Comparison of ENCODE assay signal across 26 cellular contexts in genomic region chrX:20947411-20947912, GRCh38.
DNase-seq lines count a peak whose midpoint lies in the region; TF ChIP-seq lines count a peak whose summit lies in the region.
"Had no signal": no experiment of that assay in that cellular context is flagged by ENCODE, and none has a peak within 500 bp of the region (broad histone marks: within the 10 kb centered on the region; RNA-seq: fewer than 3 reads in every experiment).

No MANE protein-coding gene starts in this region.

- H2AFZ ChIP-seq in mammary epithelial cell (ENCODE audit: low read depth, low read length) = no peak overlapping the region

- no peak overlapping the region for H3K9ac ChIP-seq in mammary epithelial cell (ENCODE audit: insufficient read depth, low read length)
- no peak overlapping the region for H3K9ac ChIP-seq in endodermal cell (ENCODE audit: extremely low read depth, low read length, poor library complexity, severe bottlenecking)
- H3K9ac ChIP-seq in mesendoderm (ENCODE audit: low read length) = no peak overlapping the region

- TF ChIP-seq CTCF in mammary epithelial cell (conservative IDR thresholded peaks at IDR 0.05 in 1 of 2, IDR thresholded peaks at IDR 0.05 in 1 of 2; ENCODE audit: extremely low read depth in 1 of 2, insufficient read depth in 1 of 2, low read depth in 1 of 2, low read length in 2 of 2) (no peak), MCF 10A (IDR thresholded peaks at IDR 0.05; ENCODE audit: unreplicated experiment) (no peak), endodermal cell (conservative IDR thresholded peaks at IDR 0.05) (no peak), type B pancreatic cell (conservative IDR thresholded peaks at IDR 0.05) (no peak)

- CTCF ChIA-PET in mammary epithelial cell (lab: Charles Lee; ENCODE audit: low non-redundant PET) = no interaction called here
- CTCF ChIA-PET in MCF 10A (lab: Yijun Ruan, JAX) = interaction anchor here (1.4 kb wide), 1 partner anchor 13 kb away, joined by 4 read pairs; no protein-coding TSS in a partner anchor

- H3K4me2 ChIP-seq in mammary epithelial cell (ENCODE audit: insufficient read depth, low read depth, low read length) (peak overlapping the region; percentile 28), mesendoderm (ENCODE audit: low read length) (no peak overlapping the region)

- H3K27me3 Mint-ChIP-seq in MCF 10A (ENCODE audit: insufficient read depth, unreplicated experiment) (no peaks in the 10 kb centered on the region), endodermal cell (ENCODE audit: insufficient read depth) (peaks cover 2% of the 10 kb centered on the region), type B pancreatic cell (no peaks in the 10 kb centered on the region)
- H3K27me3 Mint-ChIP-seq: CD4-positive, alpha-beta T cell had no signal

- H3K36me3 ChIP-seq in mammary epithelial cell (ENCODE audit: insufficient read depth, low read length) = no peaks in the 10 kb centered on the region
- no peaks in the 10 kb centered on the region for H3K36me3 ChIP-seq in endodermal cell (ENCODE audit: control insufficient read depth, insufficient read depth, low read length)
- no peaks in the 10 kb centered on the region for H3K36me3 ChIP-seq in mesendoderm (ENCODE audit: control insufficient read depth, insufficient read depth, low read length)
- H3K36me3 ChIP-seq: heart right ventricle, MG63, stomach, tibial artery had no signal

- no peak overlapping the region for H3K18ac ChIP-seq in mesendoderm (ENCODE audit: low read length)

- H3K9me3 Mint-ChIP-seq in MCF 10A (ENCODE audit: unreplicated experiment) (no peaks in the 10 kb centered on the region), endodermal cell (no peaks in the 10 kb centered on the region), type B pancreatic cell (no peaks in the 10 kb centered on the region)
- H3K9me3 Mint-ChIP-seq: activated T-cell treated with anti-CD3 and anti-CD28 coated beads, Interleukin-2, amount 50 U/mL, for 4 hours; CD4-positive, alpha-beta T cell had no signal

- no peak overlapping the region for H2BK15ac ChIP-seq in mesendoderm (replicated peaks; ENCODE audit: low read depth)

- H3K9me3 ChIP-seq in mammary epithelial cell (replicated peaks; ENCODE audit: insufficient read depth, low read length) (no peaks in the 10 kb centered on the region), endodermal cell (ENCODE audit: control insufficient read depth, low read length) (no peaks in the 10 kb centered on the region)
- H3K9me3 ChIP-seq: heart right ventricle, MG63, stomach, tibial artery had no signal

- H3K4me1 Mint-ChIP-seq in MCF 10A (ENCODE audit: insufficient read depth, unreplicated experiment) (peaks cover 6% of the 10 kb centered on the region), endodermal cell (peaks cover 27% of the 10 kb centered on the region), type B pancreatic cell (ENCODE audit: unreplicated experiment) (peaks cover 20% of the 10 kb centered on the region)

- H4K20me1 ChIP-seq in mammary epithelial cell (ENCODE audit: insufficient read depth, low read length) = no peaks in the 10 kb centered on the region

- POLR2A ChIA-PET in MCF 10A (lab: Yijun Ruan, JAX) = no interaction called here

- no peak overlapping the region for H2BK5ac ChIP-seq in mesendoderm (ENCODE audit: low read length)

- intact Hi-C loops in mammary epithelial cell (cut with micrococcal nuclease) (no loop called here), MCF 10A (cut with micrococcal nuclease) (no loop called here)

- H3K4me3 ChIP-seq in mammary epithelial cell (replicated peaks in 1 of 3; ENCODE audit: insufficient read depth in 1 of 3, low read depth in 2 of 3, low read length in 3 of 3) = no peak overlapping the region
- no peak overlapping the region for H3K4me3 ChIP-seq in endodermal cell (ENCODE audit: low read length)
- H3K4me3 ChIP-seq in mesendoderm (ENCODE audit: low read length) = no peak overlapping the region
- H3K4me3 ChIP-seq: heart right ventricle, MG63, stomach, tibial artery had no signal

- BruUV-seq in mammary epithelial cell (replicated peaks; lab: Mats Ljungman, UMichigan) (no TSS peak), MCF 10A (replicated peaks; lab: Mats Ljungman, UMichigan) (no TSS peak)

- no peak overlapping the region for H3K4ac ChIP-seq in mesendoderm (ENCODE audit: low read depth, low read length)

- WGBS in mammary epithelial cell (ENCODE audit: low coverage, missing lambda C conversion rate) = 9% methylated on average over 7 of the region's 7 CpGs
- 10 to 39% methylated on average over 2 to 7 of the region's 7 CpGs for WGBS in endodermal cell (ENCODE audit: insufficient coverage in 1 of 2, insufficient read length in 1 of 2), 2 experiments
- WGBS in mesendoderm (ENCODE audit: extremely low coverage, insufficient coverage, low lambda C conversion rate) = no CpG with 5 or more reads among the region's 7 CpGs

- H3K27ac ChIP-seq in mammary epithelial cell (ENCODE audit: insufficient read depth, low read depth, low read length) (no peak overlapping the region), endodermal cell (ENCODE audit: low read depth, low read length) (no peak overlapping the region), mesendoderm (ENCODE audit: low read depth, low read length) (no peak overlapping the region)
- H3K27ac ChIP-seq: epithelial cell of prostate, heart right ventricle, stomach, tibial artery, VCaP had no signal

- H3K79me1 ChIP-seq in mesendoderm (ENCODE audit: low read length) = no peaks in the 10 kb centered on the region

- DNase-seq in mammary epithelial cell (peak; percentile 4), MCF 10A (ENCODE audit: unreplicated experiment) (no peak), endodermal cell (peak; percentile 45), mesendoderm (peak; percentile 72), type B pancreatic cell (ENCODE audit: extremely low spot score, unreplicated experiment) (no peak), DMS53 (lab: John Stamatoyannopoulos, UW) (no peak), cerebellum (ENCODE audit: low spot score) (no peak), cortex of kidney (lab: John Stamatoyannopoulos, UW) (no peak)
- DNase-seq: 8988T; activated CD4-positive, alpha-beta T cell treated with anti-CD3 and anti-CD28 coated beads for 48 hours; activated T-cell treated with anti-CD3 and anti-CD28 coated beads, Interleukin-2, amount 50 U/mL, for 4 hours; CD4-positive, alpha-beta T cell; cerebellar nuclear complex; GDM1; H9; heart right ventricle; KBM-7; mesenchymal stem cell; MG63; NCI-H2029 treated with DMSO at 0.1 percent for 48 hours; NCI-H2227 treated with DMSO at 0.1 percent for 48 hours; small intestine; stomach; tibial artery had no signal

- dilution Hi-C loops in mammary epithelial cell (cut with HindIII; ENCODE audit: low sequenced_read_pairs) = no loop called here

- H3K27me3 ChIP-seq in mammary epithelial cell (ENCODE audit: insufficient read depth, low read length) (no peaks in the 10 kb centered on the region), endodermal cell (ENCODE audit: control insufficient read depth, insufficient read depth, low read length, poor library complexity, severe bottlenecking) (no peaks in the 10 kb centered on the region), mesendoderm (ENCODE audit: insufficient read depth, low read length, poor library complexity) (no peaks in the 10 kb centered on the region)
- H3K27me3 ChIP-seq: heart right ventricle, MG63, stomach, tibial artery had no signal

- no peak overlapping the region for H4K5ac ChIP-seq in mesendoderm (ENCODE audit: low read length)

- no peak overlapping the region for H4K8ac ChIP-seq in mesendoderm (ENCODE audit: low read depth, low read length)

- no peak overlapping the region for H2AK5ac ChIP-seq in mesendoderm (ENCODE audit: low read length)

- H3K36me3 Mint-ChIP-seq in MCF 10A (ENCODE audit: insufficient read depth, unreplicated experiment) = no peaks in the 10 kb centered on the region
- no peaks in the 10 kb centered on the region for H3K36me3 Mint-ChIP-seq in endodermal cell (ENCODE audit: low read depth)
- H3K36me3 Mint-ChIP-seq in type B pancreatic cell = no peaks in the 10 kb centered on the region

- H2BK120ac ChIP-seq in mesendoderm (ENCODE audit: low read depth, low read length) = no peak overlapping the region

- in situ Hi-C loops in mammary epithelial cell (cut with MboI; ENCODE audit: low sequenced_read_pairs in 2 of 2) = no loop called here

- no peaks in the 10 kb centered on the region for H3K4me1 ChIP-seq in mammary epithelial cell (ENCODE audit: insufficient read depth, low read length)
- H3K4me1 ChIP-seq in endodermal cell (ENCODE audit: control insufficient read depth, insufficient read depth, low read length) = no peaks in the 10 kb centered on the region
- no peaks in the 10 kb centered on the region for H3K4me1 ChIP-seq in mesendoderm (ENCODE audit: control insufficient read depth, low read depth, low read length)
- H3K4me1 ChIP-seq: heart right ventricle, stomach, tibial artery had no signal

- H3K79me2 ChIP-seq in mammary epithelial cell (ENCODE audit: insufficient read depth, low read length) (no peaks in the 10 kb centered on the region), mesendoderm (ENCODE audit: control insufficient read depth, insufficient read depth, low read length) (no peaks in the 10 kb centered on the region)

- H3K4me3 Mint-ChIP-seq in MCF 10A (ENCODE audit: unreplicated experiment) (no peak overlapping the region), endodermal cell (peak overlapping the region; percentile 3), type B pancreatic cell (peak overlapping the region; percentile 26)
- H3K4me3 Mint-ChIP-seq: activated T-cell treated with anti-CD3 and anti-CD28 coated beads, Interleukin-2, amount 50 U/mL, for 4 hours; CD4-positive, alpha-beta T cell; H9 had no signal

- no peak overlapping the region for H3K23ac ChIP-seq in mesendoderm (ENCODE audit: low read length)

- no peak overlapping the region for H3K56ac ChIP-seq in mesendoderm (ENCODE audit: low read length)

- H3K27ac Mint-ChIP-seq in MCF 10A (ENCODE audit: low read depth, unreplicated experiment) = no peak overlapping the region
- peak overlapping the region; percentile 57 for H3K27ac Mint-ChIP-seq in endodermal cell
- H3K27ac Mint-ChIP-seq in type B pancreatic cell = peak overlapping the region; percentile 64
- H3K27ac Mint-ChIP-seq: CD4-positive, alpha-beta T cell had no signal

Comparison
In these comparisons a context has a peak if more than half of its experiments do, and no peak if none do; other contexts are left out.
1. DNase-seq: peak in mammary epithelial cell (single experiment), endodermal cell (single experiment) and mesendoderm (single experiment); none in MCF 10A (single experiment), type B pancreatic cell (single experiment), DMS53 (single experiment), cerebellum (single experiment) and cortex of kidney (single experiment).